ENCODE assay signal across 8 cellular contexts in the genomic region with DNA sequence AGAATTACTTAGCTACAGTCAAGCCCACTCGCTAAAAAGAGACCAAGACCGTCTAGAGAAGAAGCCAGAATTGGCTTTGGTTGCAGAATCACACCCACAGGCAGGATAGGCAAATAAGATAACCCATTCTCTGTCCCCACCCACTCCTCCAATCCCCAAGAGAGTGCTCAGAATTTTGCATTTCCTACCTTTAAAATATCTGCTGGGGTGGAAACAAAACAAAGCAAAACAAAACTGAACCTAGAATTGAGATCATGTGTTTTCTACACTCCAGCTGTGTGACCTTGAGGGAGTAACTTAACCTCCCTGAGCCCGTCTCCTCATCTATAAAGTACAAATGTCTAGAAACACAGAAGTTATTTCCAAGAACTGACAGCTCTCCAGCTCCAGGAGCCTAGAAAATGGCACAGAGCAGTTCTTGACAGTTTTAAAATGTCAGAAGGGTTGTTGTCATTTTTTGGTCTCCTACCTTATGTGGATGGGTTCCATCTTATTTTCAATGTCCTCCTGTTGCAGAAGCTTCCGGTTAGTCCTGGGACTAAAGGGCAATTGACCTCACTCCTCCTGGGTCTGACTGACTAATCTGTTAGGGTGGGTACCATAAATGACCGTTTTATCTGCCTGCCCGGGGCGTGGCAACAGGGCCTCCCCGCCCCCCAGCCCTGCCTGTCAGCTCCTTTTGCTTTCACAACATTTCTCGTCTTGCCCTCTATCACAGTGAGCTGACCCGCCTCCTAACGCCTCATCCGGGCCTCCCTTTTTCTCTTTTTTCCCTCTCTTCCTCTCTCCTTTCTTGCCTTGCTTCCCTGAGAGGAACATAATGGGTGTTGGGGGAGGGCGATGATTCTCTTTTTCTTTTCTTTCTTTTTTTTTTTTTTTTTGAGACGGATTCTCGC.
DNase-seq lines count a peak whose midpoint lies in the region; ATAC-seq, FAIRE-seq and TF ChIP-seq lines count a peak whose summit lies in the region.

No MANE protein-coding gene starts in this region.

- H3K4me2 ChIP-seq in keratinocyte (ENCODE audit: control insufficient read depth, extremely low read depth, insufficient read depth, low read depth, low read length) = peak overlapping the region; percentile 91

- H3K27ac ChIP-seq in keratinocyte (ENCODE audit: control insufficient read depth, insufficient read depth, low read length) (no peak overlapping the region), caudate nucleus (ENCODE audit: low read depth, low read length) (no peak overlapping the region)
- no peak overlapping the region for H3K27ac ChIP-seq in CD4-positive, alpha-beta memory T cell (ENCODE audit: low read depth, low read length)

- dilution Hi-C loops in keratinocyte (cut with MboI; ENCODE audit: extremely low pct_ligation_motif_present, low sequenced_read_pairs) = no loop called here

- CTCF ChIA-PET in CD4-positive, alpha-beta memory T cell (lab: Charles Lee; ENCODE audit: partially characterized antibody) = no interaction called here

- intact Hi-C loops in CD4-positive, alpha-beta memory T cell (cut with micrococcal nuclease) = no loop called here

- ATAC-seq in GM18909 (IDR thresholded peaks at IDR 0.05; ENCODE audit: poor library complexity, unreplicated experiment) = peak; percentile 86
- ATAC-seq in HG03039 (IDR thresholded peaks at IDR 0.05; ENCODE audit: unreplicated experiment) = peak; percentile 80

- no peak for TF ChIP-seq CTCF in keratinocyte (optimal IDR thresholded peaks at IDR 0.05 in 1 of 3, IDR thresholded peaks at IDR 0.05 in 1 of 3, conservative IDR thresholded peaks at IDR 0.05 in 1 of 3; ENCODE audit: extremely low read depth in 1 of 3, insufficient read depth in 2 of 3, low read length in 3 of 3)

- H3K9ac ChIP-seq in keratinocyte (ENCODE audit: control insufficient read depth, extremely low read depth, insufficient read depth, low read length) = no peak overlapping the region

- no peak overlapping the region for H2AFZ ChIP-seq in keratinocyte (ENCODE audit: control insufficient read depth, low read length)

- peak; percentile 88 for FAIRE-seq in RCC 7860 (lab: Jason Lieb, UNC)
- FAIRE-seq in keratinocyte (lab: Jason Lieb, UNC) = no peak

- no peaks in the 10 kb centered on the region for H3K9me3 Mint-ChIP-seq in CD4-positive, alpha-beta memory T cell

- H3K27me3 Mint-ChIP-seq in CD4-positive, alpha-beta memory T cell = peaks cover 1 to 3% of the 10 kb centered on the region in 2 donors

- H3K27ac Mint-ChIP-seq in CD4-positive, alpha-beta memory T cell = no peak overlapping the region

- no peaks in the 10 kb centered on the region for H3K79me2 ChIP-seq in keratinocyte (ENCODE audit: control insufficient read depth, insufficient read depth, low read length)

- H4K20me1 ChIP-seq in keratinocyte (ENCODE audit: control insufficient read depth, extremely low read depth, insufficient read depth, low read length) = no peaks in the 10 kb centered on the region

- H3K9me3 ChIP-seq in keratinocyte (ENCODE audit: control insufficient read depth, low read depth, low read length) = no peaks in the 10 kb centered on the region
- no peaks in the 10 kb centered on the region for H3K9me3 ChIP-seq in CD4-positive, alpha-beta memory T cell (ENCODE audit: control insufficient read depth in 1 of 2, low read length in 2 of 2)

- peaks cover 5 to 8% (median 5%) of the 10 kb centered on the region in 4 donors for H3K4me1 Mint-ChIP-seq in CD4-positive, alpha-beta memory T cell

- H3K27me3 ChIP-seq in keratinocyte (ENCODE audit: control insufficient read depth, extremely low read depth, insufficient read depth, low read length) = no peaks in the 10 kb centered on the region
- no peaks in the 10 kb centered on the region for H3K27me3 ChIP-seq in CD4-positive, alpha-beta memory T cell (ENCODE audit: insufficient read depth, low read length)

- H3K4me3 ChIP-seq in keratinocyte (ENCODE audit: control insufficient read depth in 2 of 3, extremely low read depth in 1 of 3, insufficient read depth in 2 of 3, low read depth in 1 of 3, low read length in 3 of 3) = no peak overlapping the region
- H3K4me3 ChIP-seq in CD4-positive, alpha-beta memory T cell (ENCODE audit: low read length in 2 of 2) = no peak overlapping the region

- DNase-seq in AG08395 (ENCODE audit: low spot score) (peak; percentile 22), RCC 7860 (ENCODE audit: low spot score) (peak; percentile 87), keratinocyte (ENCODE audit: low read depth, low spot score) (no peak), caudate nucleus (lab: John Stamatoyannopoulos, UW) (no peak), amniotic stem cell (lab: John Stamatoyannopoulos, UW) (no peak)
- DNase-seq in CD4-positive, alpha-beta memory T cell = no peak

- H3K4me1 ChIP-seq in keratinocyte (ENCODE audit: control insufficient read depth, extremely low read depth, insufficient read depth, low read length) = peaks cover 17% of the 10 kb centered on the region
- H3K4me1 ChIP-seq in CD4-positive, alpha-beta memory T cell (ENCODE audit: insufficient read depth, low read length) = peaks cover 3% of the 10 kb centered on the region

- POLR2A ChIA-PET in CD4-positive, alpha-beta memory T cell (lab: Charles Lee; ENCODE audit: partially characterized antibody) = no interaction called here

- H3K9me1 ChIP-seq in keratinocyte (ENCODE audit: control insufficient read depth, extremely low read depth, insufficient read depth, low read length) = no peaks in the 10 kb centered on the region

- H3K36me3 ChIP-seq in keratinocyte (ENCODE audit: control insufficient read depth in 2 of 2, extremely low read depth in 1 of 2, insufficient read depth in 2 of 2, low read length in 2 of 2) = no peaks in the 10 kb centered on the region
- H3K36me3 ChIP-seq in CD4-positive, alpha-beta memory T cell (ENCODE audit: insufficient read depth, low read length) = no peaks in the 10 kb centered on the region

- H3K36me3 Mint-ChIP-seq in CD4-positive, alpha-beta memory T cell = no peaks in the 10 kb centered on the region

- no peak overlapping the region for H3K4me3 Mint-ChIP-seq in CD4-positive, alpha-beta memory T cell

Comparison
In these comparisons a context has a peak if more than half of its experiments do, and no peak if none do; other contexts are left out.
1. DNase-seq: peak in AG08395 (single experiment) and RCC 7860 (single experiment); none in keratinocyte (single experiment), caudate nucleus (0 of 61), CD4-positive, alpha-beta memory T cell (0 of 5) and amniotic stem cell (single experiment).